ENCODE assay signal across 10 cellular contexts in genomic region chr2:175755169-175755568, GRCh38.
"Had no signal": no experiment of that assay in that cellular context is flagged by ENCODE, and none has a peak within 500 bp of the region (broad histone marks: within the 10 kb centered on the region; RNA-seq: fewer than 3 reads in every experiment).

No MANE protein-coding gene starts in this region.

- DNase-seq: effector memory CD8-positive, alpha-beta T cell; gastrocnemius medialis; left colon; naive thymus-derived CD4-positive, alpha-beta T cell; nephron progenitor cell; sigmoid colon; stimulated activated naive CD4-positive, alpha-beta T cell; stomach; substantia nigra; transverse colon had no signal

- ATAC-seq: effector memory CD8-positive, alpha-beta T cell; gastrocnemius medialis; left colon; naive thymus-derived CD4-positive, alpha-beta T cell had no signal
